In the genomic region with DNA sequence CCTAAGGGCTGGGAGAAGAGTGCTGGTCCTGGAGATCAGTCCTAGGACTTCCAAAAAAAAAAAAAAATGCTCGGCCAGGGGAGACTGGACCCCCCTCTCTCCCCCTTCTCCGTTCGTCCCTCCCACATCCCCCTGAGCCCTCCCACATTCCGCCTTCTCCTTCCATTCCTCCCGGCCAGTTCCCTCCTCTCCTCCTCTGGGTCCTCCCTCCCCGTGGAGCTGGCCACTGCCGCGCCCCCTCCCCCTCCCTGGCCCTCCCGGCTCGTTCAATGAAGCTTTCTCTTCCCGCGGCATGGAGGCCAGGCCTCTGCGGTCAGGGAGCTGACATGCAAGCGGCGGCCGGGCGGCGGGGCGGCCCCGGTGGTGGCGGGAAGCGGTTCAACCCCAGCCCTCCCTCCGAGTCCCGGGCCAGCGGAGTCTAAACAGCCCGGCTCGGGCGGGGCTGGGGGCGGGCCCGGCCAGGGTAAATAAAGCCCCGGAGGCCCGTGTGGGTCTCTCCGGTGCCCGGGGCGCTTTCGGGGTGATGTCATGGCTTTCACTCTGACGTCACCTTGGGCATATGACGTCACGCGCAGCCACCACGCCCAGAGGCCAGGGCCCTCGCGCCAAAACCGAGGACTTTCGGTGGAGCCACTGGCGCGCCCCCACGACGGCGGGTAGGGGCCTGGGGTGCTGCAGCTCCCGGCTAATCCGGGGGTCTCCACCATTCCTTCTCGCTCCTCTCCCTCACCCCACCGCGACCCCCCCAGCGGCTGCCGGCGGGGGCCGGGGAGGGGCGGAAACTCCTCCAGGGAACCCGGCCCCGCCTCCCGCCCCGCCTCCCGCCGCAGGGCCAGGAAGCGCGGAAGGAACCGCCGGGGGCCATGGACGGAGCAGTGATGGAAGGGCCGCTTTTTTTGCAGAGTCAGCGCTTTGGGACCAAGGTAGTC, we compare ENCODE assay signal across 8 cellular contexts. TPM values are rescaled to one million over a fixed set of nuclear protein-coding genes. Genes with fewer than 3 reads are reported as not detected.
DNase-seq lines count a peak whose midpoint lies in the region; TF ChIP-seq lines count a peak whose summit lies in the region.

TSS of gene DOK1 (plus strand) at position 829 of the 929 bp plus-strand sequence. CDS start at position 864, 35 bp downstream.
A gene with protein sequence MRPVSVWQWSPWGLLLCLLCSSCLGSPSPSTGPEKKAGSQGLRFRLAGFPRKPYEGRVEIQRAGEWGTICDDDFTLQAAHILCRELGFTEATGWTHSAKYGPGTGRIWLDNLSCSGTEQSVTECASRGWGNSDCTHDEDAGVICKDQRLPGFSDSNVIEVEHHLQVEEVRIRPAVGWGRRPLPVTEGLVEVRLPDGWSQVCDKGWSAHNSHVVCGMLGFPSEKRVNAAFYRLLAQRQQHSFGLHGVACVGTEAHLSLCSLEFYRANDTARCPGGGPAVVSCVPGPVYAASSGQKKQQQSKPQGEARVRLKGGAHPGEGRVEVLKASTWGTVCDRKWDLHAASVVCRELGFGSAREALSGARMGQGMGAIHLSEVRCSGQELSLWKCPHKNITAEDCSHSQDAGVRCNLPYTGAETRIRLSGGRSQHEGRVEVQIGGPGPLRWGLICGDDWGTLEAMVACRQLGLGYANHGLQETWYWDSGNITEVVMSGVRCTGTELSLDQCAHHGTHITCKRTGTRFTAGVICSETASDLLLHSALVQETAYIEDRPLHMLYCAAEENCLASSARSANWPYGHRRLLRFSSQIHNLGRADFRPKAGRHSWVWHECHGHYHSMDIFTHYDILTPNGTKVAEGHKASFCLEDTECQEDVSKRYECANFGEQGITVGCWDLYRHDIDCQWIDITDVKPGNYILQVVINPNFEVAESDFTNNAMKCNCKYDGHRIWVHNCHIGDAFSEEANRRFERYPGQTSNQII (minus strand): TSS at position 51 of the 929 bp plus-strand sequence. CDS start 1,308 bp downstream, outside the sequence.

- peaks cover 0 to 27% (median 22%) of the 10 kb centered on the region in 4 donors for H3K4me1 ChIP-seq in sigmoid colon

- peak in 1 of 4 donors; percentile 37 for TF ChIP-seq EP300 in sigmoid colon (IDR thresholded peaks at IDR 0.05)

- intact Hi-C loops in sigmoid colon (cut with DNase I) = loop anchor here (1.0 to 2.0 kb wide), 4 partner anchors 25 to 71 kb away; partner anchors contain the start of genes AUP1, CCDC142, HTRA2 and PCGF1

- TF ChIP-seq POLR2A in sigmoid colon (IDR thresholded peaks at IDR 0.05) = peak in 1 of 2 donors; percentile 31

- H3K27me3 ChIP-seq in MG63 (no peaks in the 10 kb centered on the region), sigmoid colon (no peaks in the 10 kb centered on the region)

- H3K4me3 ChIP-seq in MG63 (peak within 1 kb of the TSS; percentile 73), astrocyte of the cerebellum (ENCODE audit: low read depth, low read length) (peak within 1 kb of the TSS; percentile 92), sigmoid colon (peak within 1 kb of the TSS; percentile 57 to 79 (median 68))

- H3K27ac ChIP-seq in sigmoid colon = peak within 1 kb of the TSS; percentile 88 to 92 (median 89)

- no peaks in the 10 kb centered on the region for H3K9me3 ChIP-seq in MG63
- H3K9me3 ChIP-seq in sigmoid colon = no peaks in the 10 kb centered on the region

- in situ Hi-C loops in astrocyte of the cerebellum (cut with HindIII; ENCODE audit: low sequenced_read_pairs) = no loop called here

- WGBS in sigmoid colon, 2 donors = 1 to 2% methylated on average over 73 of the region's 73 CpGs

- H3K36me3 ChIP-seq in MG63 (peaks cover 13% of the 10 kb centered on the region), sigmoid colon (no peaks in the 10 kb centered on the region)

- DNase-seq in ELR (ENCODE audit: low read depth) (peak; percentile 89), GOT3 (lab: John Stamatoyannopoulos, UW) (peak; percentile 89), MG63 (peak; percentile 90), T1000 (lab: John Stamatoyannopoulos, UW) (peak; percentile 66), astrocyte of the cerebellum (ENCODE audit: low read depth) (peak; percentile 89), hypothalamus (lab: John Stamatoyannopoulos, UW) (peak in 47 of 51 donors; percentile 10 to 81 (median 65)), sigmoid colon (peak; percentile 94), NCI-H187 treated with DMSO at 0.1 percent for 48 hours (lab: John Stamatoyannopoulos, UW) (no peak)

- no peak for TF ChIP-seq CTCF in astrocyte of the cerebellum (IDR thresholded peaks at IDR 0.05; ENCODE audit: low read depth, low read length, missing control alignments)
- no peak for TF ChIP-seq CTCF in sigmoid colon (IDR thresholded peaks at IDR 0.05)

RNA-seq across cellular contexts. Expression of gene DOK1, which starts in this region (rescaled TPM):
- 10.9 and 21.9 TPM in 2 replicates for total RNA-seq in MG63 (2014; rRNA removed; shearing (Covaris generic); ENCODE audit: low replicate concordance)
- 10 to 100 TPM; 16.1 to 21.4 (median 18.1) TPM for total RNA-seq in sigmoid colon
- 10 to 100 TPM; 17.1 to 24.9 (median 22.8) TPM for polyA plus RNA-seq in sigmoid colon

RNA-seq across cellular contexts. Expression of the second gene that starts in this region (rescaled TPM):
- total RNA-seq in MG63 (2014; rRNA removed; shearing (Covaris generic); ENCODE audit: low replicate concordance) = 17.8 and 22.9 TPM in 2 replicates
- total RNA-seq in sigmoid colon = 1 to 10 TPM; 5.4 to 7.9 (median 7.8) TPM
- polyA plus RNA-seq in sigmoid colon = 1 to 10 TPM in 2 of 3 donors, under 1 TPM in 1; 0.60 to 3.5 (median 1.8) TPM
